8 cellular contexts compared by ENCODE assay signal in the genomic region with DNA sequence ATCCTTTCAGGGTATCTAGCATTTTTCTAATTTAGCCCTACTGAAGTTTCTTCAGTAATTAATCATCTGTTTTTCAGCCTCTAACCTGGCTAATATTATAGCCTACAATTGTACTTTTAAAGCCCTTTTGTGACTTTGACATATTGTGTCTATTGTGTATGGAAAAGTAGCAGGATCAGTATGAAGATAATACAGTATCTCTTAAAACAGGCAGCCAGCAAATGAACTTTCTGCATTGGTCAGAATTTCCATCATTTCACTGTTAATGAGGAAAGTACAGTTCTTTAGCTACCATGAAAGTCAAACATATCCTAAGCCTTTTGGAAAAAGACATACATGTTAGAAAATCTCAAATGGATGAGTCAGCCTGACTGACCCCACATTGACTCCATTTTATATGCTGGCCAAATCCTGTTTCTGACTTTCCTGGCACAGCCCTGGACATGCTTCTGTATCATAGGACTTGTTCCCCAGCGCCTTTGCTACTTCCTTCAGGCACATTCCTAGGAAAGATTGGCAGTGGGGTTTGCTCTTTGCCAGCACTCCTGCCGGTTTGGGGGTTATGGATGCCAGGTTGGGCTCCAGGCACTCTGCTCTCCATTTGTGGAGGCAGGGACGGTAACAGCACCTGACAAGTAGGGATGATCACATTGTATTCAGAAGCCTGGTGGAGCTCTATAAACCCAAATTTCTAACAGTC. TPM values are rescaled to one million over a fixed set of nuclear protein-coding genes. Genes with fewer than 3 reads are reported as not detected.
DNase-seq lines count a peak whose midpoint lies in the region; ATAC-seq, FAIRE-seq and TF ChIP-seq lines count a peak whose summit lies in the region.

No MANE protein-coding gene starts in this region.

- H3K9ac ChIP-seq in SK-N-MC (ENCODE audit: insufficient read length): no peak overlapping the region

- no peak for FAIRE-seq in pancreas (lab: Jason Lieb, UNC)

- DNase-seq in ELR (ENCODE audit: low read depth) (peak; percentile 91), SK-N-MC (ENCODE audit: low read depth, low spot score) (no peak), esophagus squamous epithelium (lab: John Stamatoyannopoulos, UW) (no peak), pancreas (peak in 2 of 6 donors; percentile 16 to 18), NCI-H2227 (lab: John Stamatoyannopoulos, UW; ENCODE audit: unreplicated experiment) (no peak)

- H3K4me3 ChIP-seq in SK-N-MC: no peak overlapping the region; the same call in 1 of the 2 replicates
- no peak overlapping the region for H3K4me3 ChIP-seq in esophagus squamous epithelium
- H3K4me3 ChIP-seq in pancreas: no peak overlapping the region

- TF ChIP-seq CTCF in esophagus squamous epithelium (IDR thresholded peaks at IDR 0.05): no peak
- TF ChIP-seq CTCF in pancreas (IDR thresholded peaks at IDR 0.05): no peak

- H3K36me3 ChIP-seq in SK-N-MC (ENCODE audit: insufficient read depth, low read length) (peaks cover 53% of the 10 kb centered on the region), esophagus squamous epithelium (peaks cover 0 to 37% (median 0%) of the 10 kb centered on the region in 3 donors), pancreas (no peaks in the 10 kb centered on the region)

- peaks cover 10 to 70% (median 25%) of the 10 kb centered on the region in 3 donors for H3K4me1 ChIP-seq in esophagus squamous epithelium
- peaks cover 0 to 15% (median 4%) of the 10 kb centered on the region in 3 donors for H3K4me1 ChIP-seq in pancreas

- H3K27me3 ChIP-seq in esophagus squamous epithelium: no peaks in the 10 kb centered on the region
- no peaks in the 10 kb centered on the region for H3K27me3 ChIP-seq in pancreas

- intact Hi-C loops in esophagus squamous epithelium (cut with DNase I) (no loop called here), pancreas (cut with DNase I) (no loop called here)

- no peak for TF ChIP-seq POLR2A in esophagus squamous epithelium (IDR thresholded peaks at IDR 0.05)

- ATAC-seq in pancreas (peak; percentile 65 to 79 (median 68)), HG03025 (IDR thresholded peaks at IDR 0.05; ENCODE audit: low FRiP score, unreplicated experiment) (no peak), HG03196 (IDR thresholded peaks at IDR 0.05; ENCODE audit: unreplicated experiment) (no peak), GM19467 (IDR thresholded peaks at IDR 0.05; ENCODE audit: unreplicated experiment) (no peak)

- WGBS in esophagus squamous epithelium, 2 donors: 8 to 33% methylated on average over 1 to 3 of the region's 3 CpGs
- 55 to 63% methylated on average over 3 of the region's 3 CpGs for WGBS in pancreas, 2 donors

- no peaks in the 10 kb centered on the region for H3K9me3 ChIP-seq in SK-N-MC (ENCODE audit: low read depth, low read length)
- H3K9me3 ChIP-seq in esophagus squamous epithelium: no peaks in the 10 kb centered on the region
- no peaks in the 10 kb centered on the region for H3K9me3 ChIP-seq in pancreas

- H3K27ac ChIP-seq in SK-N-MC (peak overlapping the region; percentile 56; the same call in 1 of the 2 replicates), esophagus squamous epithelium (peak overlapping the region; percentile 8 to 68 (median 63)), pancreas (peak overlapping the region in 1 of 4 donors; percentile 44)

RNA-seq across cellular contexts. Expression of a gene that starts 43.6 kb away (rescaled TPM):
- total RNA-seq in esophagus squamous epithelium: 10 to 100 TPM; 23.1 to 49.9 (median 31.6) TPM
- 10 to 100 TPM in 5 of 6 donors, 1 to 10 TPM in 1; 9.6 to 25.6 (median 17.0) TPM for total RNA-seq in pancreas
- polyA plus RNA-seq in pancreas: 10 to 100 TPM in 1 of 2 donors, 1 to 10 TPM in 1; 10.0 to 16.2 TPM

Comparison
In these comparisons a context has a peak if more than half of its experiments do, and no peak if none do; other contexts are left out.
1. ATAC-seq: peak in pancreas (4 of 4); none in HG03025 (single experiment), HG03196 (single experiment) and GM19467 (single experiment).